In genomic region chr17:7394452-7395191, GRCh38 we compare ENCODE assay signal across 1 cellular context.
TF ChIP-seq lines count a peak whose summit lies in the region.

Gene PLSCR3, minus strand, starts transcription at chr17:7394525. Its CDS starts 415 bp downstream, at chr17:7394110.

TF ChIP-seq in HepG2, 621 proteins besides CTCF, POLR2A, EP300 and RAD21 (continued from another document and continues in another):
- TF ChIP-seq RNF219 (CRISPR knock-in tag; IDR thresholded peaks at IDR 0.05), result no peak
- no peak for TF ChIP-seq ZNF737 (CRISPR knock-in tag; IDR thresholded peaks at IDR 0.05; ENCODE audit: borderline replicate concordance)
- no peak for TF ChIP-seq TCF7 (IDR thresholded peaks at IDR 0.05; ENCODE audit: low read depth)
- TF ChIP-seq PITX1 (CRISPR knock-in tag; IDR thresholded peaks at IDR 0.05), result no peak
- TF ChIP-seq ZNF343 (CRISPR knock-in tag; IDR thresholded peaks at IDR 0.05), result no peak
- TF ChIP-seq SMYD3 (CRISPR knock-in tag; IDR thresholded peaks at IDR 0.05), result no peak
- TF ChIP-seq ZNF225 (CRISPR knock-in tag; IDR thresholded peaks at IDR 0.05), result 0 out of 2 replicates have a peak, but pooled peaks have one; percentile 51
- no peak for TF ChIP-seq ZBTB40 (IDR thresholded peaks at IDR 0.05)
- TF ChIP-seq ZBTB40 (CRISPR knock-in tag; IDR thresholded peaks at IDR 0.05), result no peak; the same call in 1 of the 2 replicates
- TF ChIP-seq PHB2 (IDR thresholded peaks at IDR 0.05; ENCODE audit: partially characterized antibody), result no peak
- peak; percentile 25; the same call in 1 of the 2 replicates for TF ChIP-seq MEF2D (CRISPR knock-in tag; IDR thresholded peaks at IDR 0.05)
- TF ChIP-seq SIX1 (CRISPR knock-in tag; IDR thresholded peaks at IDR 0.05; ENCODE audit: borderline replicate concordance), result no peak
- peak; percentile 49; the same call in 1 of the 2 replicates for TF ChIP-seq HOXA3 (CRISPR knock-in tag; IDR thresholded peaks at IDR 0.05)
- no peak for TF ChIP-seq ZNF382 (CRISPR knock-in tag; IDR thresholded peaks at IDR 0.05; ENCODE audit: borderline replicate concordance)
- no peak for TF ChIP-seq PPARG (CRISPR knock-in tag; conservative IDR thresholded peaks at IDR 0.05)
- no peak for TF ChIP-seq SOX13 (IDR thresholded peaks at IDR 0.05)
- TF ChIP-seq SOX13 (CRISPR knock-in tag; conservative IDR thresholded peaks at IDR 0.05 in 1 of 2, IDR thresholded peaks at IDR 0.05 in 1 of 2), result no peak
- no peak for TF ChIP-seq SUZ12 (IDR thresholded peaks at IDR 0.05; ENCODE audit: low read depth, low read length)
- TF ChIP-seq SYNCRIP (IDR thresholded peaks at IDR 0.05; ENCODE audit: insufficient read depth, low read depth, low read length), result no peak
- TF ChIP-seq ZNF136 (CRISPR knock-in tag; IDR thresholded peaks at IDR 0.05; ENCODE audit: low read depth), result no peak
- 0 out of 4 replicates have a peak, but pooled peaks of 1 of the 2 experiments have one; percentile 17 for TF ChIP-seq NR2F1 (CRISPR knock-in tag; IDR thresholded peaks at IDR 0.05)
- TF ChIP-seq ATF4 (CRISPR knock-in tag; IDR thresholded peaks at IDR 0.05), result no peak
- TF ChIP-seq AKAP8 (CRISPR knock-in tag; IDR thresholded peaks at IDR 0.05), result no peak
- no peak for TF ChIP-seq ESRRA (CRISPR knock-in tag; IDR thresholded peaks at IDR 0.05; ENCODE audit: low read depth)
- no peak for TF ChIP-seq NFIB (CRISPR knock-in tag; IDR thresholded peaks at IDR 0.05; ENCODE audit: borderline replicate concordance)
- no peak for TF ChIP-seq ZNF674 (CRISPR knock-in tag; IDR thresholded peaks at IDR 0.05; ENCODE audit: low read depth)
- no peak for TF ChIP-seq ZNF549 (CRISPR knock-in tag; IDR thresholded peaks at IDR 0.05)
- no peak for TF ChIP-seq ZNF430 (CRISPR knock-in tag; IDR thresholded peaks at IDR 0.05)
- TF ChIP-seq NRL (CRISPR knock-in tag; IDR thresholded peaks at IDR 0.05; ENCODE audit: borderline replicate concordance), result peak; percentile 59; the same call in 1 of the 2 replicates
- TF ChIP-seq ZNF644 (CRISPR knock-in tag; IDR thresholded peaks at IDR 0.05; ENCODE audit: low read depth), result no peak
- no peak for TF ChIP-seq ISX (CRISPR knock-in tag; conservative IDR thresholded peaks at IDR 0.05)
- TF ChIP-seq MED1 (CRISPR knock-in tag; IDR thresholded peaks at IDR 0.05), result no peak; the same call in 1 of the 2 replicates
- no peak for TF ChIP-seq TFDP2 (CRISPR knock-in tag; IDR thresholded peaks at IDR 0.05)
- TF ChIP-seq HMG20A (CRISPR knock-in tag; IDR thresholded peaks at IDR 0.05; ENCODE audit: borderline replicate concordance), result no peak
- 0 out of 2 replicates have a peak, but pooled peaks have one; percentile 36 for TF ChIP-seq NFYC (CRISPR knock-in tag; IDR thresholded peaks at IDR 0.05)
- TF ChIP-seq HIVEP1 (CRISPR knock-in tag; IDR thresholded peaks at IDR 0.05), result no peak
- TF ChIP-seq ZNF580 (CRISPR knock-in tag; IDR thresholded peaks at IDR 0.05; ENCODE audit: borderline replicate concordance, low read depth), result peak; percentile 20; the same call in 1 of the 2 replicates
- no peak for TF ChIP-seq MLX (CRISPR knock-in tag; IDR thresholded peaks at IDR 0.05)
- no peak for TF ChIP-seq CEBPG (CRISPR knock-in tag; IDR thresholded peaks at IDR 0.05)
- no peak for TF ChIP-seq BCL6 (CRISPR knock-in tag; IDR thresholded peaks at IDR 0.05)
- peak; percentile 81; the same call in 1 of the 2 replicates for TF ChIP-seq ZNF766 (CRISPR knock-in tag; IDR thresholded peaks at IDR 0.05; ENCODE audit: borderline replicate concordance)
- 0 out of 2 replicates have a peak, but pooled peaks have one; percentile 38 for TF ChIP-seq ZNF12 (CRISPR knock-in tag; IDR thresholded peaks at IDR 0.05)
- TF ChIP-seq SKIL (CRISPR knock-in tag; IDR thresholded peaks at IDR 0.05; ENCODE audit: borderline replicate concordance), result peak; percentile 46; the same call in 1 of the 2 replicates
- TF ChIP-seq ZKSCAN8 (CRISPR knock-in tag; IDR thresholded peaks at IDR 0.05; ENCODE audit: borderline replicate concordance), result no peak
- no peak for TF ChIP-seq MZF1 (CRISPR knock-in tag; IDR thresholded peaks at IDR 0.05; ENCODE audit: borderline replicate concordance)
- TF ChIP-seq ZNF639 (CRISPR knock-in tag; conservative IDR thresholded peaks at IDR 0.05), result no peak; the same call in 1 of the 2 replicates
- peak; percentile 77 for TF ChIP-seq ZNF883 (CRISPR knock-in tag; IDR thresholded peaks at IDR 0.05; ENCODE audit: not compliant biosample characterization)
- no peak for TF ChIP-seq CHD4 (IDR thresholded peaks at IDR 0.05; ENCODE audit: borderline replicate concordance, low read length)
- TF ChIP-seq IKZF5 (CRISPR knock-in tag; IDR thresholded peaks at IDR 0.05), result peak; percentile 74; the same call in 1 of the 2 replicates
- TF ChIP-seq IKZF1 (IDR thresholded peaks at IDR 0.05), result no peak
